In genomic region chr17:76736349-76737081, GRCh38 we compare ENCODE assay signal across 1 cellular context.
TF ChIP-seq lines count a peak whose summit lies in the region.

No MANE protein-coding gene starts in this region.

TF ChIP-seq in HepG2, 621 proteins besides CTCF, POLR2A, EP300 and RAD21 (continued from another document and continues in another):
- TF ChIP-seq POLR2AphosphoS2 (IDR thresholded peaks at IDR 0.05; ENCODE audit: low read depth, low read length), result no peak
- no peak for TF ChIP-seq ZNF512B (CRISPR knock-in tag; IDR thresholded peaks at IDR 0.05; ENCODE audit: borderline replicate concordance)
- no peak; the same call in 1 of the 2 replicates for TF ChIP-seq SNAPC2 (CRISPR knock-in tag; IDR thresholded peaks at IDR 0.05)
- no peak for TF ChIP-seq STAT5B (CRISPR knock-in tag; IDR thresholded peaks at IDR 0.05)
- TF ChIP-seq MTF1 (CRISPR knock-in tag; IDR thresholded peaks at IDR 0.05), result no peak
- TF ChIP-seq ZNF253 (CRISPR knock-in tag; IDR thresholded peaks at IDR 0.05; ENCODE audit: borderline replicate concordance), result no peak
- TF ChIP-seq ZNF503 (CRISPR knock-in tag; IDR thresholded peaks at IDR 0.05), result no peak
- TF ChIP-seq ZNF557 (CRISPR knock-in tag; IDR thresholded peaks at IDR 0.05), result no peak; the same call in 1 of the 2 replicates
- no peak for TF ChIP-seq IRF9 (CRISPR knock-in tag; IDR thresholded peaks at IDR 0.05; ENCODE audit: borderline replicate concordance)
- no peak for TF ChIP-seq ZNF580 (CRISPR knock-in tag; IDR thresholded peaks at IDR 0.05; ENCODE audit: borderline replicate concordance, low read depth)
- peak; percentile 57; the same call in 1 of the 2 replicates for TF ChIP-seq KLF12 (CRISPR knock-in tag; IDR thresholded peaks at IDR 0.05; ENCODE audit: borderline replicate concordance)
- no peak for TF ChIP-seq ZNF639 (CRISPR knock-in tag; conservative IDR thresholded peaks at IDR 0.05)
- no peak for TF ChIP-seq ZFP36L2 (CRISPR knock-in tag; IDR thresholded peaks at IDR 0.05)
- TF ChIP-seq ZNF124 (CRISPR knock-in tag; IDR thresholded peaks at IDR 0.05), result no peak
- TF ChIP-seq HNRNPLL (IDR thresholded peaks at IDR 0.05; ENCODE audit: low read depth, low read length, poor library complexity, severe bottlenecking), result peak; percentile 27
- TF ChIP-seq ZNF562 (CRISPR knock-in tag; IDR thresholded peaks at IDR 0.05; ENCODE audit: borderline replicate concordance), result no peak
- no peak for TF ChIP-seq MZF1 (CRISPR knock-in tag; IDR thresholded peaks at IDR 0.05; ENCODE audit: borderline replicate concordance)
- 0 out of 2 replicates have a peak, but pooled peaks have one; percentile 30 for TF ChIP-seq SIN3A (IDR thresholded peaks at IDR 0.05; ENCODE audit: borderline replicate concordance, low read depth, low read length)
- no peak for TF ChIP-seq GRHL1 (CRISPR knock-in tag; conservative IDR thresholded peaks at IDR 0.05)
- no peak for TF ChIP-seq IRF1 (CRISPR knock-in tag; IDR thresholded peaks at IDR 0.05; ENCODE audit: low read depth)
- no peak for TF ChIP-seq RORA (CRISPR knock-in tag; IDR thresholded peaks at IDR 0.05)
- TF ChIP-seq RARA (CRISPR knock-in tag; IDR thresholded peaks at IDR 0.05), result no peak
- TF ChIP-seq ZNF276 (CRISPR knock-in tag; IDR thresholded peaks at IDR 0.05; ENCODE audit: low read depth), result no peak
- TF ChIP-seq ZNF652 (CRISPR knock-in tag; IDR thresholded peaks at IDR 0.05; ENCODE audit: borderline replicate concordance, low read depth), result peak; percentile 55; the same call in 1 of the 2 replicates
- no peak for TF ChIP-seq ATF7 (IDR thresholded peaks at IDR 0.05)
- TF ChIP-seq ATF7 (CRISPR knock-in tag; IDR thresholded peaks at IDR 0.05), result no peak
- no peak; the same call in 1 of the 2 replicates for TF ChIP-seq MED13 (CRISPR knock-in tag; IDR thresholded peaks at IDR 0.05)
- TF ChIP-seq KDM5B (CRISPR knock-in tag; IDR thresholded peaks at IDR 0.05; ENCODE audit: borderline replicate concordance), result no peak
- TF ChIP-seq ZNF790 (CRISPR knock-in tag; IDR thresholded peaks at IDR 0.05; ENCODE audit: borderline replicate concordance), result no peak; the same call in 1 of the 2 replicates
- TF ChIP-seq TGIF2 (CRISPR knock-in tag; IDR thresholded peaks at IDR 0.05), result peak; percentile 49
- TF ChIP-seq MTA1 (CRISPR knock-in tag; IDR thresholded peaks at IDR 0.05; ENCODE audit: borderline replicate concordance), result no peak; the same call in 1 of the 2 replicates
- no peak for TF ChIP-seq MAF1 (CRISPR knock-in tag; IDR thresholded peaks at IDR 0.05; ENCODE audit: borderline replicate concordance)
- TF ChIP-seq KMT2A (CRISPR knock-in tag; IDR thresholded peaks at IDR 0.05), result peak; percentile 74; the same call in 1 of the 2 replicates
- peak; percentile 57; the same call in 1 of the 2 replicates for TF ChIP-seq ZMAT3 (CRISPR knock-in tag; conservative IDR thresholded peaks at IDR 0.05)
- no peak for TF ChIP-seq GTF3A (CRISPR knock-in tag; conservative IDR thresholded peaks at IDR 0.05)
- no peak for TF ChIP-seq ZNF710 (CRISPR knock-in tag; IDR thresholded peaks at IDR 0.05; ENCODE audit: borderline replicate concordance)
- TF ChIP-seq MAFG (CRISPR knock-in tag; IDR thresholded peaks at IDR 0.05), result no peak
- no peak for TF ChIP-seq NFKB2 (CRISPR knock-in tag; IDR thresholded peaks at IDR 0.05; ENCODE audit: borderline replicate concordance)
- no peak; the same call in none of the 2 replicates for TF ChIP-seq DNMT1 (CRISPR knock-in tag; IDR thresholded peaks at IDR 0.05)
- no peak for TF ChIP-seq ZNF788 (CRISPR knock-in tag; IDR thresholded peaks at IDR 0.05; ENCODE audit: borderline replicate concordance)
- no peak for TF ChIP-seq LRRFIP1 (CRISPR knock-in tag; conservative IDR thresholded peaks at IDR 0.05)
- no peak; the same call in 1 of the 2 replicates for TF ChIP-seq ZNF616 (CRISPR knock-in tag; IDR thresholded peaks at IDR 0.05; ENCODE audit: low read depth)
- TF ChIP-seq ZHX1 (CRISPR knock-in tag; IDR thresholded peaks at IDR 0.05; ENCODE audit: low read depth), result peak; percentile 81; the same call in 1 of the 2 replicates
